ENCODE assay signal across 9 cellular contexts in the genomic region with DNA sequence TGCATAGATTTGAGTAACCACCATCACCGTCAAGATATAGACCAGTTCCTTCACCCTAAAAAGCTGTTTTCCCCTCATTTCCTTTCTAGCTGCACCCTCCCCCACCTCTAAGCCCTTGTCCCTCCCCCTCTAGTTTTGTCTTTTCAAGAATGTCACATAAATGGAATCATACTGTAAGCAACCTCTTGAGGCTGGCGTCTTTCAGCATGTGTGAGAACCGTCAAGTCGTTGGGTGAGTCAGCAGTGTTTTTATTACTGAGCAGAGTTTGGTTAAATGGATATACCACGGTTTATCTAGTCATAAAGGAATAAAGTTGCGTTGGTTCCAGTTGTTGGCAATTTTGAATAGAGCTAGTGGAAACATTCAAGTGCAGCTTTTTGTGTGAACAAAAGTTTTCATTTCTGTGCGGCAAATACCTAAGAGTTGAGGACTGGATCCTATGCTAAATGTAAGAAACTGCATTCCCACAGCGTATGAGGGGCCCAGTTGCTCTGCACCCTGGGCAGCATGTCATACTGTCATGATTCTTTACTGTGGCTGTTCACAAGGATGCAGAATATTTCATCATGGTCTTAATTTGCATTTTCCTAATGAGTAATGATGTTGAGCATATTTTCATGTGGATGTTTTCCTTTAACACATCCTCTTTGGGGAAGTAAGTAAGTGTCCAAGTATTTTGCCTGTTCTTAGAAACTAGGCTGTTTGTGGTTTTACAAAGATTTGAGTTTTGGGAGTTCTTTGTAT.
DNase-seq lines count a peak whose midpoint lies in the region; ATAC-seq and TF ChIP-seq lines count a peak whose summit lies in the region.
"Had no signal": no experiment of that assay in that cellular context is flagged by ENCODE, and none has a peak within 500 bp of the region (broad histone marks: within the 10 kb centered on the region; RNA-seq: fewer than 3 reads in every experiment).

No MANE protein-coding gene starts in this region.

- H3K4me1 Mint-ChIP-seq in activated naive CD8-positive, alpha-beta T cell treated with anti-CD3 and anti-CD28 coated beads, Interleukin-2, amount 50 U/mL, for 24 hours = peaks cover 51% of the 10 kb centered on the region

- intact Hi-C loops in uterus (cut with DNase I; ENCODE audit: low total_unique reads) = no loop called here

- H3K9me3 Mint-ChIP-seq in activated naive CD8-positive, alpha-beta T cell treated with anti-CD3 and anti-CD28 coated beads, Interleukin-2, amount 50 U/mL, for 24 hours = no peaks in the 10 kb centered on the region

- DNase-seq in NOMO-1 (lab: John Stamatoyannopoulos, UW; ENCODE audit: unreplicated experiment in 2 of 2) (peak; percentile 8 to 19), NOMO-1 treated with dmso at 0.1 percent for 144 hours (lab: John Stamatoyannopoulos, UW; ENCODE audit: unreplicated experiment) (no peak), uterus (no peak)
- peak; percentile 9 for DNase-seq in activated naive CD8-positive, alpha-beta T cell treated with anti-CD3 and anti-CD28 coated beads, Interleukin-2, amount 50 U/mL, for 24 hours
- DNase-seq in stimulated activated CD4-positive, alpha-beta T cell treated with anti-CD3 and anti-CD28 coated beads, TNF-alpha, amount 100 ng/mL, for 48 hours (ENCODE audit: low read depth in 3 of 3) = peak; percentile 23 to 47 (median 35)

- no peaks in the 10 kb centered on the region for H3K27me3 ChIP-seq in uterus
- H3K27me3 ChIP-seq: BLaER1 had no signal

- no peak for TF ChIP-seq POLR2A in uterus (IDR thresholded peaks at IDR 0.05)

- H3K4me3 ChIP-seq in uterus = no peak overlapping the region
- H3K4me3 ChIP-seq: BLaER1 had no signal

- H3K4me1 ChIP-seq in uterus = no peaks in the 10 kb centered on the region

- H3K36me3 Mint-ChIP-seq in activated naive CD8-positive, alpha-beta T cell treated with anti-CD3 and anti-CD28 coated beads, Interleukin-2, amount 50 U/mL, for 24 hours (ENCODE audit: low read depth) = peaks cover 2% of the 10 kb centered on the region

- no peaks in the 10 kb centered on the region for H3K9me3 ChIP-seq in uterus
- H3K9me3 ChIP-seq: BLaER1 had no signal

- H3K27ac Mint-ChIP-seq in activated naive CD8-positive, alpha-beta T cell treated with anti-CD3 and anti-CD28 coated beads, Interleukin-2, amount 50 U/mL, for 24 hours = peak overlapping the region; percentile 85

- H3K27ac ChIP-seq in uterus = no peak overlapping the region
- H3K27ac ChIP-seq: BLaER1 had no signal

- ATAC-seq in HG03378 (IDR thresholded peaks at IDR 0.05; ENCODE audit: unreplicated experiment) (peak; percentile 39), GM18909 (IDR thresholded peaks at IDR 0.05; ENCODE audit: poor library complexity, unreplicated experiment) (no peak), HG03571 (IDR thresholded peaks at IDR 0.05; ENCODE audit: unreplicated experiment) (no peak)
- ATAC-seq in activated naive CD8-positive, alpha-beta T cell treated with anti-CD3 and anti-CD28 coated beads, Interleukin-2, amount 50 U/mL, for 24 hours = peak; percentile 62

- no peak overlapping the region for H3K4me3 Mint-ChIP-seq in activated naive CD8-positive, alpha-beta T cell treated with anti-CD3 and anti-CD28 coated beads, Interleukin-2, amount 50 U/mL, for 24 hours

- TF ChIP-seq CTCF in uterus (IDR thresholded peaks at IDR 0.05) = no peak

- H3K36me3 ChIP-seq in uterus = no peaks in the 10 kb centered on the region
- H3K36me3 ChIP-seq: BLaER1 had no signal

- H3K27me3 Mint-ChIP-seq in activated naive CD8-positive, alpha-beta T cell treated with anti-CD3 and anti-CD28 coated beads, Interleukin-2, amount 50 U/mL, for 24 hours = no peaks in the 10 kb centered on the region

Comparison
In these comparisons a context has a peak if more than half of its experiments do, and no peak if none do; other contexts are left out.
1. DNase-seq: peak in NOMO-1 (2 of 2), activated naive CD8-positive, alpha-beta T cell treated with anti-CD3 and anti-CD28 coated beads, Interleukin-2, amount 50 U/mL, for 24 hours (single experiment) and stimulated activated CD4-positive, alpha-beta T cell treated with anti-CD3 and anti-CD28 coated beads, TNF-alpha, amount 100 ng/mL, for 48 hours (3 of 3); none in NOMO-1 treated with dmso at 0.1 percent for 144 hours (single experiment) and uterus (0 of 2).
2. ATAC-seq: peak in HG03378 (single experiment) and activated naive CD8-positive, alpha-beta T cell treated with anti-CD3 and anti-CD28 coated beads, Interleukin-2, amount 50 U/mL, for 24 hours (single experiment); none in GM18909 (single experiment) and HG03571 (single experiment).